In the genomic region with DNA sequence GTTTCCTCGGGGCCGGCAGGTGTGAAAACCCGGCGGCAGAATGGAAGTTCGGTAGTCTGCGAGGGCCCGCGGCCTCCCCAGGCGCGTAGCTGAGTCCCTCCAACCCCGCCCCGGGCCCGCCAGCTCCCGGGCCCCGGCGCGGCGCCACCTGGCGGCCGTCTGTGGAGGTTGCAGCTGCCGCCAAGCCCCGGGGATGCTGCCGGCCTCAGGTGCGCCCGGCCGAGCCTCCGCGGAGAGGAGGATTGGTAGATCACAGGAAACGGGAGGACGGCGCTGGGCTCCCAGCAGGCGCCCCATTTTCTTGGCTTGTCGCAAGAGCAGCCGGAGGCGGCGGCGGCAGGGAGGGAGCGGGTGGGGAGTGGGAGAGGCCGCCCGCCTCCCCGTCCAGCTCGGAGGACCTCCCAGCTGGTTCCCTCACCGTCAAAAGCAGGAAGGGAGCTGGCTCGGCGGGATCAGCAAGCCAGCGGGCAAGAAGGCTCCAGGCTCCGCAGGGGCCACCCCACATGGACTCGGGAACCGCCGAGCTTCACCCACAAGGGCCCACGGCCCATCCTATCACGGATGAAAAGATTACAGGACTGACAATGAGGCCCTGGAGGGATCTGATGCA, we compare ENCODE assay signal across 8 cellular contexts. TPM values are rescaled to one million over a fixed set of nuclear protein-coding genes. Genes with fewer than 3 reads are reported as not detected.
A peak's percentile ranks its signal among the peaks of the same experiment; 100 is the strongest.
DNase-seq lines count a peak whose midpoint lies in the region; ATAC-seq and TF ChIP-seq lines count a peak whose summit lies in the region.
"Not testable (repeated sequence)": the region's sequence is repeated elsewhere in the genome, so short reads cannot be mapped to it uniquely, and the experiment has no call there.

No MANE protein-coding gene starts in this region.

- intact Hi-C loops in right cardiac atrium (cut with DNase I); psoas muscle (cut with DNase I); transverse colon (cut with DNase I; ENCODE audit: low total_unique reads): not testable (repeated sequence)

- TF ChIP-seq EP300 in transverse colon (IDR thresholded peaks at IDR 0.05; ENCODE audit: low read depth): not testable (repeated sequence)

- not testable (repeated sequence) for H3K9me3 ChIP-seq in T-helper 17 cell (ENCODE audit: control insufficient read depth, low read length, poor library complexity, severe bottlenecking); right cardiac atrium (ENCODE audit: control insufficient read depth, low read length); psoas muscle; transverse colon

- 2% methylated on average over 38 of the region's 52 CpGs for WGBS in right cardiac atrium
- WGBS in psoas muscle, 3 donors: 4 to 6% (median 4%) methylated on average over 9 to 42 of the region's 52 CpGs
- WGBS in transverse colon (ENCODE audit: low coverage in 1 of 2), 2 donors: 4% methylated on average over 22 of the region's 52 CpGs; no CpG with 5 or more reads in 1 of the 2 donors

- H3K27me3 Mint-ChIP-seq in T-helper 17 cell: not testable (repeated sequence)

- H3K27me3 ChIP-seq in right cardiac atrium (ENCODE audit: control insufficient read depth, insufficient read depth); psoas muscle (ENCODE audit: insufficient read depth in 3 of 3, low read length in 2 of 3); transverse colon: not testable (repeated sequence)

- not testable (repeated sequence) for TF ChIP-seq POLR2A in transverse colon (IDR thresholded peaks at IDR 0.05)

- H3K36me3 ChIP-seq in psoas muscle (ENCODE audit: insufficient read depth in 1 of 2, low read depth in 1 of 2); transverse colon: not testable (repeated sequence)

- H3K4me1 Mint-ChIP-seq in T-helper 17 cell: not testable (repeated sequence)

- H3K36me3 Mint-ChIP-seq in T-helper 17 cell (ENCODE audit: low read depth): not testable (repeated sequence)

- not testable (repeated sequence) for H3K4me1 ChIP-seq in right cardiac atrium (ENCODE audit: control insufficient read depth, insufficient read depth, low read length); psoas muscle; transverse colon

- H3K27ac Mint-ChIP-seq in T-helper 17 cell: peak overlapping the region; percentile 89

- peak overlapping the region; percentile 55 for H3K4me3 Mint-ChIP-seq in T-helper 17 cell

- H3K27ac ChIP-seq in right cardiac atrium (ENCODE audit: low read length): not testable (repeated sequence)
- H3K27ac ChIP-seq in psoas muscle: peak overlapping the region; percentile 14
- H3K27ac ChIP-seq in transverse colon: peak overlapping the region; percentile 87 to 94 (median 89)

- peak; percentile 67 for TF ChIP-seq CTCF in GM12874 (IDR thresholded peaks at IDR 0.05; ENCODE audit: insufficient read depth, low read depth, low read length)
- peak; percentile 29 for TF ChIP-seq CTCF in psoas muscle (IDR thresholded peaks at IDR 0.05)
- peak; percentile 41 to 86 (median 59) for TF ChIP-seq CTCF in transverse colon (IDR thresholded peaks at IDR 0.05)

- H3K4me3 ChIP-seq in right cardiac atrium (ENCODE audit: low read length): peak overlapping the region; percentile 69
- H3K4me3 ChIP-seq in psoas muscle: peak overlapping the region; percentile 69
- peak overlapping the region in 3 of 4 donors; percentile 44 to 80 (median 47) for H3K4me3 ChIP-seq in transverse colon

- in situ Hi-C loops in transverse colon (cut with MboI; ENCODE audit: low pct_ligation_motif_present in 1 of 4, low pct_unique_long_range_greater_than_20kb in 1 of 4, low sequenced_read_pairs in 3 of 4): not testable (repeated sequence)

- ATAC-seq in HG02759 (IDR thresholded peaks at IDR 0.05; ENCODE audit: unreplicated experiment) (peak; percentile 97), T-helper 17 cell (peak; percentile 95), right cardiac atrium (peak; percentile 89 to 94), psoas muscle (peak; percentile 96 to 99 (median 96))

- DNase-seq in NCI-H1105 (lab: John Stamatoyannopoulos, UW) (peak; percentile 58), T-helper 17 cell (peak; percentile 68 to 79 (median 76)), amygdala (lab: John Stamatoyannopoulos, UW) (peak in 41 of 56 donors; percentile 9 to 76 (median 35)), right cardiac atrium (peak; percentile 73 to 91 (median 88)), psoas muscle (peak; percentile 81 to 84), transverse colon (peak; percentile 83)

RNA-seq across cellular contexts. Expression of gene FCGR1A, which starts 10.5 kb away (rescaled TPM):
- total RNA-seq in T-helper 17 cell (under 1 TPM in 1 of 2 donors, not detected in 1; 0.30 TPM), right cardiac atrium (1 to 10 TPM; 2.0 to 5.0 (median 2.5) TPM), psoas muscle (1 to 10 TPM in 3 of 4 donors, under 1 TPM in 1; 0.75 to 7.4 (median 1.3) TPM), transverse colon (1 to 10 TPM in 1 of 4 donors, not detected in 3; 2.9 TPM)
- polyA plus RNA-seq in right cardiac atrium (1.9 TPM), psoas muscle (1 to 10 TPM in 2 of 3 donors, under 1 TPM in 1; 0.25 to 1.6 (median 1.3) TPM)

Comparison
In these comparisons a context has a peak if more than half of its experiments do, and no peak if none do; other contexts are left out.
1. DNase-seq: peak in every context shown above with its lines; median percentile 88 in right cardiac atrium; 83 in transverse colon; 82 in psoas muscle; 76 in T-helper 17 cell; 58 in NCI-H1105; 35 in amygdala.